20 cellular contexts compared by ENCODE assay signal in genomic region chr5:55441954-55442353, GRCh38.
DNase-seq lines count a peak whose midpoint lies in the region; ATAC-seq and TF ChIP-seq lines count a peak whose summit lies in the region.
"Had no signal": no experiment of that assay in that cellular context is flagged by ENCODE, and none has a peak within 500 bp of the region (broad histone marks: within the 10 kb centered on the region; RNA-seq: fewer than 3 reads in every experiment).

No MANE protein-coding gene starts in this region.

- peaks cover 11% of the 10 kb centered on the region for H3K36me3 Mint-ChIP-seq in activated naive CD4-positive, alpha-beta T cell treated with anti-CD3 and anti-CD28 coated beads, Interleukin-2, amount 50 U/mL, for 24 hours
- H3K36me3 Mint-ChIP-seq in activated naive CD4-positive, alpha-beta T cell treated with anti-CD3 and anti-CD28 coated beads for 36 hours (ENCODE audit: low read depth): peaks cover 7% of the 10 kb centered on the region
- peaks cover 8% of the 10 kb centered on the region for H3K36me3 Mint-ChIP-seq in T-cell

- WGBS in gastroesophageal sphincter (ENCODE audit: low coverage in 1 of 2), 2 donors: 72 to 100% methylated on average over 1 of the region's 1 CpG

- no peak for TF ChIP-seq EP300 in gastroesophageal sphincter (IDR thresholded peaks at IDR 0.05)

- H3K9ac ChIP-seq in stomach smooth muscle (ENCODE audit: low read length in 2 of 2): no peak overlapping the region
- H3K9ac ChIP-seq: BLaER1 treated with 17β-estradiol and CSF1 and Interleukin-3, amounts not matched to agents 10 nM and 100 nM had no signal

- ATAC-seq in T-cell (replicated peaks in 1 of 4) (no peak), gastroesophageal sphincter (no peak), GM18907 (IDR thresholded peaks at IDR 0.05; ENCODE audit: unreplicated experiment) (no peak)
- ATAC-seq: activated CD8-positive, alpha-beta memory T cell treated with anti-CD3 and anti-CD28 coated beads, Interleukin-2, amount 10 ng/mL, durations not matched to agents 7 days and 5 days; left lung; mucosa of descending colon had no signal

- H3K4me3 ChIP-seq in gastroesophageal sphincter: no peak overlapping the region
- no peak overlapping the region for H3K4me3 ChIP-seq in stomach smooth muscle (ENCODE audit: low read length in 2 of 2)
- H3K4me3 ChIP-seq: BLaER1 treated with 17β-estradiol and CSF1 and Interleukin-3, amounts not matched to agents 10 nM and 100 nM; left lung; mucosa of descending colon; thoracic aorta had no signal

- H3K27ac ChIP-seq in gastroesophageal sphincter (peak overlapping the region; percentile 90 to 99 (median 91)), stomach smooth muscle (ENCODE audit: low read length) (peak overlapping the region; percentile 80)
- H3K27ac ChIP-seq: BLaER1 treated with 17β-estradiol and CSF1 and Interleukin-3, amounts not matched to agents 10 nM and 100 nM; left lung had no signal

- H3K4me1 ChIP-seq in gastroesophageal sphincter (peaks cover 27 to 76% (median 31%) of the 10 kb centered on the region in 3 donors), stomach smooth muscle (ENCODE audit: control insufficient read depth, insufficient read depth, low read length) (peaks cover 46% of the 10 kb centered on the region)

- no peaks in the 10 kb centered on the region for H3K27me3 Mint-ChIP-seq in activated naive CD4-positive, alpha-beta T cell treated with anti-CD3 and anti-CD28 coated beads, Interleukin-2, amount 50 U/mL, for 24 hours
- no peaks in the 10 kb centered on the region for H3K27me3 Mint-ChIP-seq in activated naive CD4-positive, alpha-beta T cell treated with anti-CD3 and anti-CD28 coated beads for 36 hours (ENCODE audit: low read depth)
- H3K27me3 Mint-ChIP-seq in T-cell: no peaks in the 10 kb centered on the region
- H3K27me3 Mint-ChIP-seq: activated CD8-positive, alpha-beta memory T cell treated with anti-CD3 and anti-CD28 coated beads, Interleukin-2, amount 10 ng/mL, durations not matched to agents 7 days and 5 days had no signal

- peaks cover 51% of the 10 kb centered on the region for H3K4me1 Mint-ChIP-seq in activated naive CD4-positive, alpha-beta T cell treated with anti-CD3 and anti-CD28 coated beads, Interleukin-2, amount 50 U/mL, for 24 hours
- H3K4me1 Mint-ChIP-seq in activated naive CD4-positive, alpha-beta T cell treated with anti-CD3 and anti-CD28 coated beads for 36 hours (ENCODE audit: low read depth): peaks cover 44% of the 10 kb centered on the region
- peaks cover 31 to 32% (median 31%) of the 10 kb centered on the region in 3 donors for H3K4me1 Mint-ChIP-seq in T-cell

- no peak for DNase-seq in activated naive CD4-positive, alpha-beta T cell treated with anti-CD3 and anti-CD28 coated beads for 36 hours
- DNase-seq in T-cell (no peak), iPS-NIHi7 (ENCODE audit: extremely low spot score) (no peak), DMS79 treated with DMSO at 0.1 percent for 48 hours (lab: John Stamatoyannopoulos, UW) (no peak)
- DNase-seq: ACHN; activated CD4-positive, CD25-positive, alpha-beta regulatory T cell treated with anti-CD3 and anti-CD28 coated beads, Interleukin-2, amount 50 U/mL, for 72 hours; activated CD8-positive, alpha-beta memory T cell treated with anti-CD3 and anti-CD28 coated beads, Interleukin-2, amount 10 ng/mL, durations not matched to agents 7 days and 5 days; endodermal cell; left lung; mucosa of descending colon; NCI-H1092 treated with DMSO at 0.1 percent for 48 hours; NCI-H2029 treated with DMSO at 0.1 percent for 48 hours; retina; RPMI8226 had no signal

- no peaks in the 10 kb centered on the region for H3K9me3 ChIP-seq in gastroesophageal sphincter
- H3K9me3 ChIP-seq in stomach smooth muscle (ENCODE audit: control insufficient read depth in 2 of 2, low read length in 2 of 2): no peaks in the 10 kb centered on the region
- H3K9me3 ChIP-seq: BLaER1 treated with 17β-estradiol and CSF1 and Interleukin-3, amounts not matched to agents 10 nM and 100 nM; left lung; mucosa of descending colon; thoracic aorta had no signal

- no peaks in the 10 kb centered on the region for H3K27me3 ChIP-seq in gastroesophageal sphincter
- no peaks in the 10 kb centered on the region for H3K27me3 ChIP-seq in stomach smooth muscle (ENCODE audit: control insufficient read depth in 1 of 2, insufficient read depth in 2 of 2, low read length in 2 of 2)
- H3K27me3 ChIP-seq: BLaER1 treated with 17β-estradiol and CSF1 and Interleukin-3, amounts not matched to agents 10 nM and 100 nM; left lung had no signal

- intact Hi-C loops in activated naive CD4-positive, alpha-beta T cell treated with anti-CD3 and anti-CD28 coated beads for 36 hours (cut with micrococcal nuclease): loop anchor here (2.0 to 10.0 kb wide), 5 partner anchors 77 to 473 kb away; partner anchors contain the start of gene CDC20B

- H3K4me3 Mint-ChIP-seq in activated naive CD4-positive, alpha-beta T cell treated with anti-CD3 and anti-CD28 coated beads, Interleukin-2, amount 50 U/mL, for 24 hours: no peak overlapping the region
- H3K4me3 Mint-ChIP-seq in activated naive CD4-positive, alpha-beta T cell treated with anti-CD3 and anti-CD28 coated beads for 36 hours: no peak overlapping the region
- H3K4me3 Mint-ChIP-seq in T-cell: no peak overlapping the region
- H3K4me3 Mint-ChIP-seq: activated CD8-positive, alpha-beta memory T cell treated with anti-CD3 and anti-CD28 coated beads, Interleukin-2, amount 10 ng/mL, durations not matched to agents 7 days and 5 days; endodermal cell had no signal

- H3K36me3 ChIP-seq in gastroesophageal sphincter: no peaks in the 10 kb centered on the region
- peaks cover 0 to 5% of the 10 kb centered on the region in 2 donors for H3K36me3 ChIP-seq in stomach smooth muscle (ENCODE audit: control insufficient read depth in 2 of 2, insufficient read depth in 2 of 2, low read length in 2 of 2)
- H3K36me3 ChIP-seq: left lung, thoracic aorta had no signal

- TF ChIP-seq CTCF in gastroesophageal sphincter (IDR thresholded peaks at IDR 0.05): no peak

- no peaks in the 10 kb centered on the region for H3K9me3 Mint-ChIP-seq in activated naive CD4-positive, alpha-beta T cell treated with anti-CD3 and anti-CD28 coated beads, Interleukin-2, amount 50 U/mL, for 24 hours
- H3K9me3 Mint-ChIP-seq in activated naive CD4-positive, alpha-beta T cell treated with anti-CD3 and anti-CD28 coated beads for 36 hours: no peaks in the 10 kb centered on the region
- no peaks in the 10 kb centered on the region for H3K9me3 Mint-ChIP-seq in T-cell

- peak overlapping the region; percentile 5 for H3K27ac Mint-ChIP-seq in activated naive CD4-positive, alpha-beta T cell treated with anti-CD3 and anti-CD28 coated beads, Interleukin-2, amount 50 U/mL, for 24 hours
- H3K27ac Mint-ChIP-seq in activated naive CD4-positive, alpha-beta T cell treated with anti-CD3 and anti-CD28 coated beads for 36 hours: no peak overlapping the region
- H3K27ac Mint-ChIP-seq in T-cell: peak overlapping the region; percentile 53 to 72
- H3K27ac Mint-ChIP-seq: activated CD8-positive, alpha-beta memory T cell treated with anti-CD3 and anti-CD28 coated beads, Interleukin-2, amount 10 ng/mL, durations not matched to agents 7 days and 5 days had no signal

- POLR2A ChIA-PET in T-cell (lab: Charles Lee): interaction anchor here in 1 of 2 donors (0.5 kb wide), 1 partner anchor 556 kb away, joined by 3 read pairs; no protein-coding TSS in a partner anchor

- TF ChIP-seq POLR2A in gastroesophageal sphincter (IDR thresholded peaks at IDR 0.05): no peak

- CTCF ChIA-PET in activated naive CD4-positive, alpha-beta T cell treated with anti-CD3 and anti-CD28 coated beads for 36 hours (lab: Charles Lee): interaction anchor here (1.2 kb wide), 1 partner anchor 250 kb away, joined by 8 read pairs; no protein-coding TSS in a partner anchor
- CTCF ChIA-PET in T-cell (lab: Charles Lee): no interaction called here
